Comparison of ENCODE assay signal across 9 cellular contexts in genomic region chr20:3890999-3891929, GRCh38. TPM values are rescaled to one million over a fixed set of nuclear protein-coding genes. Genes with fewer than 3 reads are reported as not detected.
DNase-seq lines count a peak whose midpoint lies in the region; ATAC-seq and TF ChIP-seq lines count a peak whose summit lies in the region.
"Had no signal": no experiment of that assay in that cellular context is flagged by ENCODE, and none has a peak within 500 bp of the region (broad histone marks: within the 10 kb centered on the region; RNA-seq: fewer than 3 reads in every experiment).

No MANE protein-coding gene starts in this region.

- peak overlapping the region; percentile 93 for H3K27ac Mint-ChIP-seq in HFFc6

- in situ Hi-C loops in brain microvascular endothelial cell (cut with HindIII; ENCODE audit: low pct_ligation_motif_present, low sequenced_read_pairs), result no loop called here

- TF ChIP-seq CTCF in A673 (conservative IDR thresholded peaks at IDR 0.05; ENCODE audit: low read depth, low read length), result no peak
- TF ChIP-seq CTCF in HFFc6 (IDR thresholded peaks at IDR 0.05), result no peak
- TF ChIP-seq CTCF in brain microvascular endothelial cell (IDR thresholded peaks at IDR 0.05; ENCODE audit: low read depth, low read length, missing control alignments), result no peak

- peaks cover 6% of the 10 kb centered on the region for H3K27me3 Mint-ChIP-seq in HFFc6 (ENCODE audit: insufficient read depth)

- H3K27me3 ChIP-seq in A673 (replicated peaks; ENCODE audit: insufficient read depth, low read depth, low read length, poor library complexity), result no peaks in the 10 kb centered on the region
- H3K27me3 ChIP-seq in brain microvascular endothelial cell (replicated peaks), result no peaks in the 10 kb centered on the region

- H3K4me1 Mint-ChIP-seq in HFFc6 (ENCODE audit: low read depth), result peaks cover 57% of the 10 kb centered on the region

- peaks cover 30% of the 10 kb centered on the region for H3K36me3 ChIP-seq in A673 (ENCODE audit: insufficient read depth, low read length, poor library complexity, severe bottlenecking)
- H3K36me3 ChIP-seq in brain microvascular endothelial cell (replicated peaks), result peaks cover 3% of the 10 kb centered on the region
- peaks cover 53% of the 10 kb centered on the region for H3K36me3 ChIP-seq in mesodermal cell (ENCODE audit: control insufficient read depth, insufficient read depth, low read length)

- DNase-seq in A673 (ENCODE audit: low spot score), result no peak
- no peak for DNase-seq in HFFc6
- no peak for DNase-seq in brain microvascular endothelial cell
- DNase-seq in NCI-H2081 treated with DMSO at 0.1 percent for 48 hours (lab: John Stamatoyannopoulos, UW), result no peak
- no peak for DNase-seq in left colon
- no peak for DNase-seq in islet precursor cell
- DNase-seq: NCI-H524 treated with DMSO at 0.1 percent for 48 hours had no signal

- H3K4me1 ChIP-seq in A673 (ENCODE audit: insufficient read depth, low read length, poor library complexity, severe bottlenecking), result peaks cover 25% of the 10 kb centered on the region
- peaks cover 29% of the 10 kb centered on the region for H3K4me1 ChIP-seq in mesodermal cell (ENCODE audit: control insufficient read depth, insufficient read depth, low read length, poor library complexity, severe bottlenecking)

- no TSS peak for BruUV-seq in A673 (replicated peaks; lab: Mats Ljungman, UMichigan)

- H3K4me3 ChIP-seq in A673 (ENCODE audit: low read depth, low read length, poor library complexity, severe bottlenecking) (peak overlapping the region; percentile 73), brain microvascular endothelial cell (ENCODE audit: low read depth, low read length) (peak overlapping the region; percentile 91), mesodermal cell (ENCODE audit: extremely low read depth, insufficient read depth, low read length, poor library complexity, severe bottlenecking) (peak overlapping the region; percentile 87)

- H3K9me3 ChIP-seq in A673 (ENCODE audit: low read depth, low read length, poor library complexity, severe bottlenecking), result no peaks in the 10 kb centered on the region
- H3K9me3 ChIP-seq in mesodermal cell (ENCODE audit: control insufficient read depth, low read length), result no peaks in the 10 kb centered on the region

- no peak for ATAC-seq in HG02798 (IDR thresholded peaks at IDR 0.05; ENCODE audit: poor library complexity, unreplicated experiment)
- no peak for ATAC-seq in left colon

- WGBS in mesodermal cell (ENCODE audit: insufficient coverage in 2 of 2), 2 experiments, result 38 to 46% methylated on average over 12 of the region's 16 CpGs

- CTCF ChIA-PET in A673 (lab: Charles Lee), result no interaction called here

- peaks cover 34% of the 10 kb centered on the region for H3K36me3 Mint-ChIP-seq in HFFc6 (ENCODE audit: low read depth)

- POLR2A ChIA-PET in A673 (lab: Charles Lee; ENCODE audit: low non-redundant PET), result no interaction called here

- peak overlapping the region; percentile 83 for H3K27ac ChIP-seq in A673 (ENCODE audit: low read depth, low read length, poor library complexity, severe bottlenecking)
- no peak overlapping the region for H3K27ac ChIP-seq in brain microvascular endothelial cell
- H3K27ac ChIP-seq in mesodermal cell (ENCODE audit: low read depth, low read length, severe bottlenecking), result no peak overlapping the region

- H3K4me3 Mint-ChIP-seq in HFFc6, result peak overlapping the region; percentile 99

- intact Hi-C loops in A673 (cut with micrococcal nuclease; ENCODE audit: unreplicated experiment), result loop anchor here (5.0 kb wide), 1 partner anchor 196 kb away; no protein-coding TSS in a partner anchor
- intact Hi-C loops in left colon (cut with DNase I, micrococcal nuclease), result loop anchor here in 1 of 2 donors (10.0 kb wide), 1 partner anchor 114 kb away; no protein-coding TSS in a partner anchor

- no peaks in the 10 kb centered on the region for H3K9me3 Mint-ChIP-seq in HFFc6

RNA-seq across cellular contexts. Expression of gene PANK2, which starts 2.1 kb away (rescaled TPM):
- total RNA-seq in A673 (2021) (71.0 and 77.4 TPM in 2 replicates), left colon (10 to 100 TPM; 26.9 to 28.8 TPM)
- 10 to 100 TPM; 34.5 to 40.7 (median 38.3) TPM for total RNA-seq in HFFc6 (2021; fragmentation: NEBNext Ultra II Directional; extraction: Animal tissue kit (Norgen Biotek cat#: 25700))
- polyA plus RNA-seq in mesodermal cell (2013, experiment 1 of 2), result 33.0 TPM
- 30.6 TPM for polyA plus RNA-seq in mesodermal cell (2013, experiment 2 of 2)

RNA-seq across cellular contexts. Expression of gene MAVS, which starts 44.6 kb away (rescaled TPM):
- total RNA-seq in A673 (2021) (28.2 and 32.4 TPM in 2 replicates), left colon (10 to 100 TPM; 72.1 to 74.0 TPM)
- total RNA-seq in HFFc6 (2021; fragmentation: NEBNext Ultra II Directional; extraction: Animal tissue kit (Norgen Biotek cat#: 25700)), result 10 to 100 TPM; 38.8 to 44.8 (median 40.6) TPM
- 20.4 TPM for polyA plus RNA-seq in mesodermal cell (2013, experiment 1 of 2)
- polyA plus RNA-seq in mesodermal cell (2013, experiment 2 of 2), result 18.0 TPM
